ENCODE assay signal across 10 cellular contexts in the genomic region with DNA sequence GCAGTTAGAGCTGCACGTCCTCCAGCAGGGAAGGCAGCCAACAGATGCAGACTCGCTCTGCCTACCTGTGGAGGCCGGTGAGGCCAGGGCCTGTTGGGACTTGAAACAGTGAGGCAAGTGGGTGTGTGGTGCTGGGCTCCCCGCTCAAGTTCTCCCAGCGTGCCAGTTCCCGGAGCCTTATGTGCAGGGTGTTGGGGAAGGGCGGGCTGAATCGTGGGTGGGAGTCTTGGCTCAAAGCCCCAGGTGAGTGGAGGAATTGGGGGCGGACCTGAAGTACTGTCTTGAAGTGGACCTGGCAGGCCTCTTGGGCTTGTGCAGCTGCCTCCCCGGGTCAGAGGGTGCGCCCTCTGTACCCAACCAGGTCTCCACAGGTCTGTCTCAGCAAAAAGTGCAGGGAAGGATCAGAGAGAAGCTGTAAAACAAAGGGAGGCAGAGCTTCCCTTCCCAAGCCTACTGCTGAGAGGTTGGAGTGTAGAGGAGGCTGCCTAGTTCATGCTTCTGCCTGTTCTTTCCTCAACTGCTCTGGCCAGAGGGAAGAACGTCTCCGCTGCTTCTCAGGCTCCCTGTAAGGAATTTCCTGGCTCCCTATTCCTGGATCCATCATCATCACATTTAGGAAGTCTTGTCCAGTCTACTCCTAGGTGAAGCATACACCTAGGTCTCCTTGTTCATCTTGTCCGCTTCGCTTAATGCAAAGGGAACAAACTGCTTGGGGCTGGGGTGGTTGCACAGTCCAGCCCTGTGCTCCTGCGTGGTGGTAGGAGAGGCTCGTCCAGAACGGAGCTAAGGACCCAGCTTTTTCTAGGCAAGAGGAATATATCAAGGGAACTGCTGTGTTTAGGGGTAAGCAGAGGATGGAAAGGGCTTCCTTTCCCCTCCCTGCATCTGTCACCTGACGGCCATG. TPM values are rescaled to one million over a fixed set of nuclear protein-coding genes. Genes with fewer than 3 reads are reported as not detected.
DNase-seq lines count a peak whose midpoint lies in the region; ATAC-seq and TF ChIP-seq lines count a peak whose summit lies in the region.
"Had no signal": no experiment of that assay in that cellular context is flagged by ENCODE, and none has a peak within 500 bp of the region (broad histone marks: within the 10 kb centered on the region; RNA-seq: fewer than 3 reads in every experiment).

No MANE protein-coding gene starts in this region.

- peak overlapping the region; percentile 58 for H3K27ac Mint-ChIP-seq in activated CD8-positive, alpha-beta memory T cell treated with anti-CD3 and anti-CD28 coated beads, Interleukin-2, amount 10 ng/mL, durations not matched to agents 7 days and 5 days
- H3K27ac Mint-ChIP-seq in stimulated activated effector memory CD8-positive, alpha-beta T cell treated with anti-CD3 and anti-CD28 coated beads, Interleukin-12 subunit alpha, Interleukin-12 subunit beta, amount 100 ng/mL, for 72 hours, result peak overlapping the region; percentile 91

- H3K4me2 ChIP-seq in mammary epithelial cell (ENCODE audit: insufficient read depth, low read depth, low read length), result peak overlapping the region; percentile 78

- no peaks in the 10 kb centered on the region for H3K27me3 ChIP-seq in mammary epithelial cell (ENCODE audit: insufficient read depth, low read length)

- H3K4me1 Mint-ChIP-seq in activated CD8-positive, alpha-beta memory T cell treated with anti-CD3 and anti-CD28 coated beads, Interleukin-2, amount 10 ng/mL, durations not matched to agents 7 days and 5 days, result peaks cover 58% of the 10 kb centered on the region
- peaks cover 57% of the 10 kb centered on the region for H3K4me1 Mint-ChIP-seq in stimulated activated effector memory CD8-positive, alpha-beta T cell treated with anti-CD3 and anti-CD28 coated beads, Interleukin-12 subunit alpha, Interleukin-12 subunit beta, amount 100 ng/mL, for 72 hours

- TF ChIP-seq CTCF in mammary epithelial cell (conservative IDR thresholded peaks at IDR 0.05 in 1 of 2, IDR thresholded peaks at IDR 0.05 in 1 of 2; ENCODE audit: extremely low read depth in 1 of 2, insufficient read depth in 1 of 2, low read depth in 1 of 2, low read length in 2 of 2), result no peak

- H3K9me3 Mint-ChIP-seq in activated CD8-positive, alpha-beta memory T cell treated with anti-CD3 and anti-CD28 coated beads, Interleukin-2, amount 10 ng/mL, durations not matched to agents 7 days and 5 days (ENCODE audit: low read depth), result no peaks in the 10 kb centered on the region
- no peaks in the 10 kb centered on the region for H3K9me3 Mint-ChIP-seq in stimulated activated effector memory CD8-positive, alpha-beta T cell treated with anti-CD3 and anti-CD28 coated beads, Interleukin-12 subunit alpha, Interleukin-12 subunit beta, amount 100 ng/mL, for 72 hours

- no peak for DNase-seq in activated CD8-positive, alpha-beta memory T cell treated with anti-CD3 and anti-CD28 coated beads, Interleukin-2, amount 10 ng/mL, durations not matched to agents 7 days and 5 days
- DNase-seq in activated CD8-positive, alpha-beta memory T cell treated with anti-CD3 and anti-CD28 coated beads, Interleukin-2, amount 50 U/mL, for 48 hours, result no peak
- peak; percentile 93 for DNase-seq in NCI-H1105 treated with DMSO at 0.1 percent for 48 hours (lab: John Stamatoyannopoulos, UW)
- DNase-seq in mammary epithelial cell, result peak; percentile 94
- no peak for DNase-seq in stimulated activated effector memory CD8-positive, alpha-beta T cell treated with anti-CD3 and anti-CD28 coated beads, Interleukin-12 subunit alpha, Interleukin-12 subunit beta, amount 100 ng/mL, for 72 hours (ENCODE audit: low spot score in 2 of 2)
- DNase-seq in NCI-H1930 (lab: John Stamatoyannopoulos, UW), result no peak
- DNase-seq in mucosa of gallbladder (ENCODE audit: low spot score), result no peak
- no peak for DNase-seq in T-helper 1 cell

- peaks cover 15% of the 10 kb centered on the region for H3K36me3 Mint-ChIP-seq in activated CD8-positive, alpha-beta memory T cell treated with anti-CD3 and anti-CD28 coated beads, Interleukin-2, amount 10 ng/mL, durations not matched to agents 7 days and 5 days
- H3K36me3 Mint-ChIP-seq in stimulated activated effector memory CD8-positive, alpha-beta T cell treated with anti-CD3 and anti-CD28 coated beads, Interleukin-12 subunit alpha, Interleukin-12 subunit beta, amount 100 ng/mL, for 72 hours, result peaks cover 60% of the 10 kb centered on the region

- intact Hi-C loops in mammary epithelial cell (cut with micrococcal nuclease), result loop anchor here (1.0 to 10.0 kb wide), 8 partner anchors 19 to 1065 kb away; a partner anchor contains a TSS

- H4K20me1 ChIP-seq in mammary epithelial cell (ENCODE audit: insufficient read depth, low read length), result no peaks in the 10 kb centered on the region

- peak overlapping the region in 2 of 3 experiments; percentile 0 to 12 for H3K4me3 ChIP-seq in mammary epithelial cell (replicated peaks in 1 of 3; ENCODE audit: insufficient read depth in 1 of 3, low read depth in 2 of 3, low read length in 3 of 3)
- H3K4me3 ChIP-seq: coronary artery had no signal

- H3K9ac ChIP-seq in mammary epithelial cell (ENCODE audit: insufficient read depth, low read length), result peak overlapping the region; percentile 62

- dilution Hi-C loops in mammary epithelial cell (cut with HindIII; ENCODE audit: low sequenced_read_pairs), result no loop called here

- peak overlapping the region; percentile 28 for H2AFZ ChIP-seq in mammary epithelial cell (ENCODE audit: low read depth, low read length)

- ATAC-seq in activated CD8-positive, alpha-beta memory T cell treated with anti-CD3 and anti-CD28 coated beads, Interleukin-2, amount 10 ng/mL, durations not matched to agents 7 days and 5 days, result no peak
- no peak for ATAC-seq in stimulated activated effector memory CD8-positive, alpha-beta T cell treated with anti-CD3 and anti-CD28 coated beads, Interleukin-12 subunit alpha, Interleukin-12 subunit beta, amount 100 ng/mL, for 72 hours

- no TSS peak for BruUV-seq in mammary epithelial cell (replicated peaks; lab: Mats Ljungman, UMichigan)

- peaks cover 65% of the 10 kb centered on the region for H3K4me1 ChIP-seq in mammary epithelial cell (ENCODE audit: insufficient read depth, low read length)

- peaks cover 15% of the 10 kb centered on the region for H3K36me3 ChIP-seq in mammary epithelial cell (ENCODE audit: insufficient read depth, low read length)

- in situ Hi-C loops in mammary epithelial cell (cut with MboI; ENCODE audit: low sequenced_read_pairs in 2 of 2), result loop anchor here (5.0 to 25.0 kb wide), 3 partner anchors 560 to 805 kb away; no protein-coding TSS in a partner anchor

- CTCF ChIA-PET in activated CD8-positive, alpha-beta memory T cell treated with anti-CD3 and anti-CD28 coated beads, Interleukin-2, amount 10 ng/mL, durations not matched to agents 7 days and 5 days (lab: Charles Lee), result interaction anchor here (0.7 to 6.9 kb wide), 15 partner anchors 9 to 1552 kb away, joined by 3 to 34 read pairs (median 4); a partner anchor contains a TSS
- CTCF ChIA-PET in mammary epithelial cell (lab: Charles Lee; ENCODE audit: low non-redundant PET), result interaction anchor here (0.6 to 1.1 kb wide), 5 partner anchors 9 to 1546 kb away, joined by 3 to 16 read pairs (median 7); a partner anchor contains a TSS

- H3K9me3 ChIP-seq in mammary epithelial cell (replicated peaks; ENCODE audit: insufficient read depth, low read length), result no peaks in the 10 kb centered on the region

- no peaks in the 10 kb centered on the region for H3K79me2 ChIP-seq in mammary epithelial cell (ENCODE audit: insufficient read depth, low read length)

- peak overlapping the region; percentile 68 for H3K27ac ChIP-seq in mammary epithelial cell (ENCODE audit: insufficient read depth, low read depth, low read length)
- H3K27ac ChIP-seq: coronary artery had no signal

- 13% methylated on average over 19 of the region's 19 CpGs for WGBS in mammary epithelial cell (ENCODE audit: low coverage, missing lambda C conversion rate)

- no peaks in the 10 kb centered on the region for H3K27me3 Mint-ChIP-seq in activated CD8-positive, alpha-beta memory T cell treated with anti-CD3 and anti-CD28 coated beads, Interleukin-2, amount 10 ng/mL, durations not matched to agents 7 days and 5 days

- no peak overlapping the region for H3K4me3 Mint-ChIP-seq in activated CD8-positive, alpha-beta memory T cell treated with anti-CD3 and anti-CD28 coated beads, Interleukin-2, amount 10 ng/mL, durations not matched to agents 7 days and 5 days
- peak overlapping the region; percentile 64 for H3K4me3 Mint-ChIP-seq in stimulated activated effector memory CD8-positive, alpha-beta T cell treated with anti-CD3 and anti-CD28 coated beads, Interleukin-12 subunit alpha, Interleukin-12 subunit beta, amount 100 ng/mL, for 72 hours

RNA-seq across cellular contexts. Expression of a gene that starts 14.9 kb away (rescaled TPM):
- total RNA-seq in activated CD8-positive, alpha-beta memory T cell treated with anti-CD3 and anti-CD28 coated beads, Interleukin-2, amount 10 ng/mL, durations not matched to agents 7 days and 5 days, result 10 to 100 TPM; 32.4 to 49.6 TPM
- total RNA-seq in mammary epithelial cell (10 to 100 TPM; 34.0 to 42.1 TPM), mucosa of gallbladder (17.7 TPM)
- polyA plus RNA-seq in mammary epithelial cell, result 27.0 TPM
- 11.9 TPM for polyA minus RNA-seq in mammary epithelial cell

RNA-seq across cellular contexts. Expression of a gene that starts 19.1 kb away (rescaled TPM):
- under 1 TPM in 1 of 2 experiments, not detected in 1; 0.09 TPM for total RNA-seq in activated CD8-positive, alpha-beta memory T cell treated with anti-CD3 and anti-CD28 coated beads, Interleukin-2, amount 10 ng/mL, durations not matched to agents 7 days and 5 days
- total RNA-seq in mammary epithelial cell (under 1 TPM; 0.17 to 0.59 TPM), mucosa of gallbladder (0.09 TPM)
- 0.05 TPM for polyA plus RNA-seq in mammary epithelial cell
- polyA minus RNA-seq in mammary epithelial cell, result not detected
- polyA plus RNA-seq: small intestine had no signal

RNA-seq across cellular contexts. Expression of a gene that starts 22.1 kb away (rescaled TPM):
- 10 to 100 TPM; 13.5 to 14.5 TPM for total RNA-seq in activated CD8-positive, alpha-beta memory T cell treated with anti-CD3 and anti-CD28 coated beads, Interleukin-2, amount 10 ng/mL, durations not matched to agents 7 days and 5 days
- 10 to 100 TPM; 21.5 to 29.0 TPM for total RNA-seq in mammary epithelial cell
- 15.6 TPM for polyA plus RNA-seq in mammary epithelial cell
- polyA minus RNA-seq in mammary epithelial cell, result 77.3 TPM
- total RNA-seq in mucosa of gallbladder, result 11.2 TPM

RNA-seq across cellular contexts. Expression of a gene that starts 37.6 kb away (rescaled TPM):
- total RNA-seq in activated CD8-positive, alpha-beta memory T cell treated with anti-CD3 and anti-CD28 coated beads, Interleukin-2, amount 10 ng/mL, durations not matched to agents 7 days and 5 days, result 100 to 1,000 TPM in 1 of 2 experiments, 10 to 100 TPM in 1; 70.1 to 104 TPM
- 10 to 100 TPM; 55.7 to 73.8 TPM for total RNA-seq in mammary epithelial cell
- 45.0 TPM for polyA plus RNA-seq in mammary epithelial cell
- polyA minus RNA-seq in mammary epithelial cell, result 304 TPM
- 39.0 TPM for total RNA-seq in mucosa of gallbladder

Comparison
In these comparisons a context has a peak if more than half of its experiments do, and no peak if none do; other contexts are left out.
1. DNase-seq: peak in NCI-H1105 treated with DMSO at 0.1 percent for 48 hours (single experiment) and mammary epithelial cell (single experiment); none in activated CD8-positive, alpha-beta memory T cell treated with anti-CD3 and anti-CD28 coated beads, Interleukin-2, amount 10 ng/mL, durations not matched to agents 7 days and 5 days (single experiment), activated CD8-positive, alpha-beta memory T cell treated with anti-CD3 and anti-CD28 coated beads, Interleukin-2, amount 50 U/mL, for 48 hours (single experiment), stimulated activated effector memory CD8-positive, alpha-beta T cell treated with anti-CD3 and anti-CD28 coated beads, Interleukin-12 subunit alpha, Interleukin-12 subunit beta, amount 100 ng/mL, for 72 hours (0 of 2), NCI-H1930 (0 of 2), mucosa of gallbladder (single experiment) and T-helper 1 cell (0 of 5).